In the genomic region with DNA sequence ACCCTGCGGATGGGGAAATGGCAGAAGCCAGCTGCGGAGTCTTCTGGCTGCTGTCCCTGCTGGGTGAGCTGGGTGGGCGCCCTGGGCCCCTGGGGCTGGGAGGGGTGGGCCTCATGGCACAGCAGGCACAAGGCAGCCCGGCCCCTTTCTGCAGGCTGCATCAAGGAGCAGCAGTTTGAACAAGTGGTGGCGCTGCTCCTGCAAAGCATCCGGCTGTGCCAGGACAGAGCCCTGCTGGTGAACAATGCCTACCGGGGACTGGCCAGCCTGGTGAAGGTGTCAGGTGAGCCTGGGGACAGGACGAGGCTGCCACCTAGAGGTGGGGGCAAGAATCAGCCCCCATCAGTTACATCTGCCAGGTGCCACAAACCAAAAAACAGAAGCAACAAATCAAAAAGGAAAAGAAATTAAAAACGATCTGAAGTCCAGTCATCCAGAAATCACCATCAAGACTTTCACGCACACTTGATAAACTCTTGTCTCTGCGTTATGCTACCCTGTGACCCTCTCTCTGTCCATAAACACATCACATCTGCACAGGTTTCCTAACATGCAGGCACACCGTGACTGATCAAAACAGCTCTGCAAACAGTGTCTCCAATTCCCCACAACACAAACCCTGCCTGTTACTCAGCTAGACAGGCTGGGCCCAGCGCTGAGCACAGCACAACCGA, we compare ENCODE assay signal across 8 cellular contexts. TPM values are rescaled to one million over a fixed set of nuclear protein-coding genes. Genes with fewer than 3 reads are reported as not detected.
DNase-seq lines count a peak whose midpoint lies in the region; ATAC-seq and TF ChIP-seq lines count a peak whose summit lies in the region.

No MANE protein-coding gene starts in this region.

- no peaks in the 10 kb centered on the region for H3K9me3 ChIP-seq in neutrophil

- H3K27me3 ChIP-seq in BJ (ENCODE audit: control insufficient read depth, insufficient read depth, low read length) = no peaks in the 10 kb centered on the region
- no peaks in the 10 kb centered on the region for H3K27me3 ChIP-seq in neutrophil

- H3K36me3 Mint-ChIP-seq in chondrocyte (ENCODE audit: low read depth) = peaks cover 9% of the 10 kb centered on the region

- H3K36me3 ChIP-seq in BJ (ENCODE audit: control insufficient read depth, insufficient read depth, low read length) (peaks cover 19% of the 10 kb centered on the region), neutrophil (peaks cover 26% of the 10 kb centered on the region)

- CTCF ChIA-PET in BJ (lab: Yijun Ruan, JAX) = interaction anchor here (0.6 to 2.5 kb wide), 7 partner anchors 12 to 218 kb away, joined by 4 to 13 read pairs (median 4); no protein-coding TSS in a partner anchor

- H3K9me3 Mint-ChIP-seq in chondrocyte (ENCODE audit: low read depth) = no peaks in the 10 kb centered on the region

- no peak for ATAC-seq in GM18498 (IDR thresholded peaks at IDR 0.05; ENCODE audit: unreplicated experiment)

- H3K4me3 Mint-ChIP-seq in chondrocyte (ENCODE audit: unreplicated experiment) = no peak overlapping the region

- no peak overlapping the region for H3K27ac Mint-ChIP-seq in chondrocyte (ENCODE audit: unreplicated experiment)

- TF ChIP-seq CTCF in BJ (IDR thresholded peaks at IDR 0.05; ENCODE audit: insufficient read depth, low read depth, low read length) (peak; percentile 61), chondrocyte (IDR thresholded peaks at IDR 0.05) (peak; percentile 70), neutrophil (IDR thresholded peaks at IDR 0.05) (peak; percentile 71)

- no peak overlapping the region for H3K27ac ChIP-seq in neutrophil

- H3K4me3 ChIP-seq in BJ (ENCODE audit: low read depth, low read length) (no peak overlapping the region), neutrophil (ENCODE audit: low read depth in 1 of 2, low read length in 1 of 2) (no peak overlapping the region)

- no peak for DNase-seq in BJ (ENCODE audit: low read depth)
- DNase-seq in HUDEP-2 (lab: John Stamatoyannopoulos, UW; ENCODE audit: unreplicated experiment in 76 of 76) = peak in 43 of 76 experiments; percentile 5 to 59 (median 28)
- peak; percentile 61 for DNase-seq in activated CD4-positive, CD25-positive, alpha-beta regulatory T cell treated with anti-CD3 and anti-CD28 coated beads, Interleukin-2, amount 50 U/mL, for 72 hours
- no peak for DNase-seq in chondrocyte (ENCODE audit: low spot score)
- DNase-seq in NCI-H1048 (lab: John Stamatoyannopoulos, UW) = no peak
- DNase-seq in NCI-H1436 treated with DMSO at 0.1 percent for 48 hours (lab: John Stamatoyannopoulos, UW) = no peak

- H3K27me3 Mint-ChIP-seq in chondrocyte (ENCODE audit: low read depth) = peaks cover 3% of the 10 kb centered on the region

- H3K4me1 Mint-ChIP-seq in chondrocyte (ENCODE audit: low read depth) = no peaks in the 10 kb centered on the region

- POLR2A ChIA-PET in BJ (lab: Charles Lee) = no interaction called here

- H3K4me1 ChIP-seq in neutrophil (ENCODE audit: control insufficient read depth in 1 of 2, insufficient read depth in 1 of 2, low read depth in 1 of 2, low read length in 1 of 2) = no peaks in the 10 kb centered on the region

RNA-seq across cellular contexts. Expression of a gene that starts 13.9 kb away (rescaled TPM):
- polyA plus RNA-seq in BJ (2011; rRNA removed) = 22.7 and 24.0 TPM in 2 replicates
- 9.6 and 11.7 TPM in 2 replicates for polyA minus RNA-seq in BJ (2011; rRNA and poly(A)+ RNA removed)
- 15.0 to 19.3 TPM (median 16.8 TPM) in 3 replicates for total RNA-seq in chondrocyte

RNA-seq across cellular contexts. Expression of a gene that starts 18.3 kb away (rescaled TPM):
- polyA plus RNA-seq in BJ (2011; rRNA removed) = 1.3 and 2.4 TPM in 2 replicates
- 0.57 and 0.62 TPM in 2 replicates for polyA minus RNA-seq in BJ (2011; rRNA and poly(A)+ RNA removed)
- 5.5 to 9.5 TPM (median 5.7 TPM) in 3 replicates for total RNA-seq in chondrocyte

RNA-seq across cellular contexts. Expression of a gene that starts 27.7 kb away (rescaled TPM):
- polyA plus RNA-seq in BJ (2011; rRNA removed) = 0.70 and 1.2 TPM in 2 replicates
- 1.3 TPM in 1 of 2 replicates, not detected in the other for polyA minus RNA-seq in BJ (2011; rRNA and poly(A)+ RNA removed)
- total RNA-seq in chondrocyte = 1.2 to 1.9 TPM (median 1.8 TPM) in 3 replicates

RNA-seq across cellular contexts. Expression of a gene that starts 28.0 kb away (rescaled TPM):
- polyA plus RNA-seq in BJ (2011; rRNA removed) = 259 and 401 TPM in 2 replicates
- 243 and 281 TPM in 2 replicates for polyA minus RNA-seq in BJ (2011; rRNA and poly(A)+ RNA removed)
- 242 to 285 TPM (median 243 TPM) in 3 replicates for total RNA-seq in chondrocyte

RNA-seq across cellular contexts. Expression of a gene that starts 47.6 kb away (rescaled TPM):
- 9.0 and 10.0 TPM in 2 replicates for polyA plus RNA-seq in BJ (2011; rRNA removed)
- 4.8 and 4.9 TPM in 2 replicates for polyA minus RNA-seq in BJ (2011; rRNA and poly(A)+ RNA removed)
- total RNA-seq in chondrocyte = 12.5 to 13.3 TPM (median 13.2 TPM) in 3 replicates

Comparison
In these comparisons a context has a peak if more than half of its experiments do, and no peak if none do; other contexts are left out.
1. DNase-seq: peak in HUDEP-2 (43 of 76) and activated CD4-positive, CD25-positive, alpha-beta regulatory T cell treated with anti-CD3 and anti-CD28 coated beads, Interleukin-2, amount 50 U/mL, for 72 hours (single experiment); none in BJ (single experiment), chondrocyte (single experiment), NCI-H1048 (single experiment) and NCI-H1436 treated with DMSO at 0.1 percent for 48 hours (single experiment).
2. Peak in every context shown above with its lines, with median percentiles within 50 percentile points of each other: CTCF ChIP-seq.